8 cellular contexts compared by ENCODE assay signal in the genomic region with DNA sequence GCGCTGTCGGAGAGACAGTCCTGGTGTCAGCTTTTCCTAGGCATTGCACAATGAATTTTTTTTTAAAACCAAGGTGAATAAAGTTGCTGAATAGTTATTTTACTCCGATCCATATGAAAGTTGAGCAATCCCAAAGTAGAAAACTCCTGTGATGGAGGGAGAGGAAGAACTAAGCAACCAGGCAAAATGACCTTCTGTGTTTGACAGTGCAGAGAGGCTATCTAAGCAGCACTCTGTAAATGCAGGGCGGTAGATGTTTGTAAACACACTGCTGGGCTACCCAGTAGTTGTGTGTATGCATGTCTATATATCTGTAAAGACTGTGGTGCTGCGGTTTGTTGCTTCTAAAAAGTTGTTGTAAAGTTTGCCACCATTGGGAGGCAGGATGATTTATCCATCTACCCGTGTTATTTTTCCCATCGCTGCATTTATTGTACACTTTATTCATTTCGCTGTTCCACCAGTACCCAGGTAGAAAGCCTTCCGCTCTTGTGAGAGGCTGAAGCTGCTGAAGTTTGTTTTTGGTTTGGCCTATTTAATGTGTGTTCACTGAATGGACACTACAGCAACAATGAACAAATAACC. TPM values are rescaled to one million over a fixed set of nuclear protein-coding genes. Genes with fewer than 3 reads are reported as not detected.
DNase-seq lines count a peak whose midpoint lies in the region; ATAC-seq and TF ChIP-seq lines count a peak whose summit lies in the region.

No MANE protein-coding gene starts in this region.

- H2AFZ ChIP-seq in PC-3 (ENCODE audit: low read length), result peak overlapping the region; percentile 49

- peak overlapping the region; percentile 84 for H3K9ac ChIP-seq in PC-3 (ENCODE audit: low read length)

- TF ChIP-seq CTCF in AG04450 (IDR thresholded peaks at IDR 0.05; ENCODE audit: low read depth, low read length) (no peak), GM20000 (IDR thresholded peaks at IDR 0.05; ENCODE audit: extremely low read depth, missing control alignments) (no peak), PC-3 (conservative IDR thresholded peaks at IDR 0.05; ENCODE audit: low read depth, low read length) (peak; percentile 30; the same call in 1 of the 2 replicates), left lung (IDR thresholded peaks at IDR 0.05) (no peak)

- no peaks in the 10 kb centered on the region for H3K9me2 ChIP-seq in PC-3 (replicated peaks; ENCODE audit: low read length)

- peaks cover 10% of the 10 kb centered on the region; the same call in 1 of the 2 replicates for H4K20me1 ChIP-seq in PC-3 (ENCODE audit: low read length)

- H3K4me2 ChIP-seq in PC-3 (ENCODE audit: low read length), result peak overlapping the region; percentile 97

- H3F3A ChIP-seq in PC-3 (ENCODE audit: low read length, unreplicated experiment), result no peaks in the 10 kb centered on the region

- intact Hi-C loops in PC-3 (cut with micrococcal nuclease) (loop anchor here (2.0 kb wide), 1 partner anchor 234 kb away; no protein-coding TSS in a partner anchor), left lung (cut with DNase I) (no loop called here)

- CTCF ChIA-PET in AG04450 (lab: Charles Lee) (interaction anchor here (1.7 kb wide), 1 partner anchor 382 kb away, joined by 7 read pairs; no protein-coding TSS in a partner anchor), PC-3 (lab: Charles Lee) (interaction anchor here (0.5 kb wide), 1 partner anchor 241 kb away, joined by 9 read pairs; no protein-coding TSS in a partner anchor)

- H3K9me3 ChIP-seq in AG04450 (ENCODE audit: control insufficient read depth, insufficient read depth, low read length), result no peaks in the 10 kb centered on the region
- H3K9me3 ChIP-seq in PC-3 (ENCODE audit: low read length), result no peaks in the 10 kb centered on the region
- H3K9me3 ChIP-seq in left lung, result no peaks in the 10 kb centered on the region

- H3K36me3 ChIP-seq in PC-3 (ENCODE audit: low read depth, low read length) (no peaks in the 10 kb centered on the region), left lung (no peaks in the 10 kb centered on the region)

- no peak for DNase-seq in AG04450 (ENCODE audit: low read depth, low spot score)
- peak; percentile 42 for DNase-seq in GM20000 (ENCODE audit: low spot score)
- peak; percentile 38 for DNase-seq in PC-3
- DNase-seq in central memory CD4-positive, alpha-beta T cell, result peak; percentile 19
- no peak for DNase-seq in left lung
- peak; percentile 80 for DNase-seq in superior temporal gyrus (ENCODE audit: extremely low spot score)
- DNase-seq in NCI-H1436 treated with DMSO at 0.1 percent for 48 hours (lab: John Stamatoyannopoulos, UW), result no peak

- ATAC-seq in PC-3 (peak; percentile 10), left lung (peak; percentile 32), HG03378 (IDR thresholded peaks at IDR 0.05; ENCODE audit: unreplicated experiment) (no peak)

- POLR2A ChIA-PET in AG04450 (lab: Yijun Ruan, JAX) (interaction anchor here (0.7 to 1.6 kb wide), 5 partner anchors 67 to 148 kb away, joined by 3 to 7 read pairs (median 5); no protein-coding TSS in a partner anchor), PC-3 (lab: Charles Lee; ENCODE audit: unreplicated experiment) (interaction anchor here (1.5 kb wide), 1 partner anchor 291 kb away, joined by 3 read pairs; no protein-coding TSS in a partner anchor)

- H3K27ac ChIP-seq in AG04450 (ENCODE audit: low read depth, low read length) (peak overlapping the region; percentile 97), PC-3 (ENCODE audit: low read length) (no peak overlapping the region), left lung (peak overlapping the region; percentile 96 to 99)

- TSS peak; percentile 48 for BruUV-seq in PC-3 (replicated peaks; lab: Mats Ljungman, UMichigan)

- H3K4me3 ChIP-seq in AG04450 (ENCODE audit: low read depth, low read length), result peak overlapping the region; percentile 97
- H3K4me3 ChIP-seq in PC-3 (ENCODE audit: low read length), result peak overlapping the region; percentile 95
- peak overlapping the region; percentile 54 to 77 for H3K4me3 ChIP-seq in left lung

- H3K4me1 ChIP-seq in PC-3 (ENCODE audit: insufficient read depth, low read length), result peaks cover 14% of the 10 kb centered on the region
- peaks cover 18 to 52% of the 10 kb centered on the region in 2 donors for H3K4me1 ChIP-seq in left lung

- H3K27me3 ChIP-seq in AG04450 (ENCODE audit: control insufficient read depth, insufficient read depth, low read length) (no peaks in the 10 kb centered on the region), PC-3 (ENCODE audit: low read length) (no peaks in the 10 kb centered on the region), left lung (no peaks in the 10 kb centered on the region)

- peaks cover 54% of the 10 kb centered on the region for H3K79me2 ChIP-seq in PC-3 (ENCODE audit: low read length)

RNA-seq across cellular contexts. Expression of gene ETV6, which starts 1.3 kb away (rescaled TPM):
- 7.9 and 8.7 TPM in 2 replicates for polyA plus RNA-seq in AG04450 (2011; rRNA removed)
- polyA minus RNA-seq in AG04450 (2011; rRNA and poly(A)+ RNA removed), result 24.8 and 25.9 TPM in 2 replicates
- 5.0 and 6.6 TPM in 2 replicates for total RNA-seq in PC-3 (2014; rRNA removed)
- total RNA-seq in left lung, result 10 to 100 TPM; 26.6 to 44.7 TPM

Comparison
In these comparisons a context has a peak if more than half of its experiments do, and no peak if none do; other contexts are left out.
1. DNase-seq: peak in GM20000 (single experiment), PC-3 (single experiment), central memory CD4-positive, alpha-beta T cell (single experiment) and superior temporal gyrus (single experiment); none in AG04450 (single experiment), left lung (0 of 2) and NCI-H1436 treated with DMSO at 0.1 percent for 48 hours (single experiment).
2. Peak in every context shown above with its lines, with median percentiles within 50 percentile points of each other: H3K4me3 ChIP-seq.